8 cellular contexts compared by ENCODE assay signal in genomic region chr13:27952931-27953670, GRCh38. TPM values are rescaled to one million over a fixed set of nuclear protein-coding genes. Genes with fewer than 3 reads are reported as not detected.
A peak's percentile ranks its signal among the peaks of the same experiment; 100 is the strongest.
DNase-seq lines count a peak whose midpoint lies in the region; ATAC-seq and TF ChIP-seq lines count a peak whose summit lies in the region.

No MANE protein-coding gene starts in this region.

- H3K27me3 ChIP-seq in suprapubic skin (peaks cover 74% of the 10 kb centered on the region), prostate gland (replicated peaks; ENCODE audit: insufficient read depth) (no peaks in the 10 kb centered on the region)

- H3K36me3 ChIP-seq in suprapubic skin (no peaks in the 10 kb centered on the region), prostate gland (no peaks in the 10 kb centered on the region)

- intact Hi-C loops in prostate gland (cut with DNase I) = no loop called here

- H3K27ac Mint-ChIP-seq in T-helper 2 cell treated with Interferon-gamma antibody and Interleukin-4, amounts not matched to agents 5 μg/mL and 100 μg/mL, for 36 hours = no peak overlapping the region
- H3K27ac Mint-ChIP-seq in immature natural killer cell = no peak overlapping the region

- no peak for ATAC-seq in GM19455 (IDR thresholded peaks at IDR 0.05; ENCODE audit: unreplicated experiment)

- no peak for DNase-seq in T-helper 2 cell treated with Interferon-gamma antibody and Interleukin-4, amounts not matched to agents 5 μg/mL and 100 μg/mL, for 36 hours (ENCODE audit: low spot score)
- DNase-seq in T-helper 2 cell = no peak
- peak; percentile 78 for DNase-seq in SW480 (ENCODE audit: low spot score)
- no peak for DNase-seq in immature natural killer cell
- no peak for DNase-seq in suprapubic skin (ENCODE audit: low spot score in 2 of 2)
- no peak for DNase-seq in prostate gland (ENCODE audit: low spot score)
- no peak for DNase-seq in AML-193 (lab: John Stamatoyannopoulos, UW)

- H3K4me1 Mint-ChIP-seq in T-helper 2 cell treated with Interferon-gamma antibody and Interleukin-4, amounts not matched to agents 5 μg/mL and 100 μg/mL, for 36 hours (ENCODE audit: low read depth) = peaks cover 3% of the 10 kb centered on the region
- H3K4me1 Mint-ChIP-seq in immature natural killer cell = peaks cover 6 to 12% of the 10 kb centered on the region in 2 donors

- H3K9me3 ChIP-seq in suprapubic skin (no peaks in the 10 kb centered on the region), prostate gland (no peaks in the 10 kb centered on the region)

- WGBS in suprapubic skin = 28% methylated on average over 27 of the region's 27 CpGs
- WGBS in prostate gland = 25% methylated on average over 27 of the region's 27 CpGs

- H3K9me3 Mint-ChIP-seq in T-helper 2 cell treated with Interferon-gamma antibody and Interleukin-4, amounts not matched to agents 5 μg/mL and 100 μg/mL, for 36 hours = no peaks in the 10 kb centered on the region
- H3K9me3 Mint-ChIP-seq in immature natural killer cell = peaks cover 0 to 6% (median 0%) of the 10 kb centered on the region in 6 donors

- H3K4me3 ChIP-seq in suprapubic skin = peak overlapping the region; percentile 55
- peak overlapping the region in 1 of 2 donors; percentile 36 for H3K4me3 ChIP-seq in prostate gland

- TF ChIP-seq CTCF in suprapubic skin (IDR thresholded peaks at IDR 0.05) (no peak), prostate gland (IDR thresholded peaks at IDR 0.05) (no peak)

- peaks cover 17% of the 10 kb centered on the region for H3K4me1 ChIP-seq in suprapubic skin
- no peaks in the 10 kb centered on the region for H3K4me1 ChIP-seq in prostate gland (replicated peaks)

- no peak for TF ChIP-seq POLR2A in suprapubic skin (IDR thresholded peaks at IDR 0.05)
- no peak for TF ChIP-seq POLR2A in prostate gland (IDR thresholded peaks at IDR 0.05)

- peaks cover 2% of the 10 kb centered on the region for H3K36me3 Mint-ChIP-seq in T-helper 2 cell treated with Interferon-gamma antibody and Interleukin-4, amounts not matched to agents 5 μg/mL and 100 μg/mL, for 36 hours (ENCODE audit: low read depth)
- H3K36me3 Mint-ChIP-seq in immature natural killer cell = no peaks in the 10 kb centered on the region

- peak overlapping the region; percentile 60 for H3K4me3 Mint-ChIP-seq in T-helper 2 cell treated with Interferon-gamma antibody and Interleukin-4, amounts not matched to agents 5 μg/mL and 100 μg/mL, for 36 hours
- H3K4me3 Mint-ChIP-seq in immature natural killer cell = peak overlapping the region; percentile 52 to 75 (median 70)

- peaks cover 66% of the 10 kb centered on the region for H3K27me3 Mint-ChIP-seq in T-helper 2 cell treated with Interferon-gamma antibody and Interleukin-4, amounts not matched to agents 5 μg/mL and 100 μg/mL, for 36 hours (ENCODE audit: low read depth)
- peaks cover 18 to 32% (median 21%) of the 10 kb centered on the region in 3 donors for H3K27me3 Mint-ChIP-seq in immature natural killer cell (ENCODE audit: low read depth in 3 of 3)

- H3K27ac ChIP-seq in suprapubic skin (no peak overlapping the region), prostate gland (no peak overlapping the region)

- TF ChIP-seq EP300 in suprapubic skin (IDR thresholded peaks at IDR 0.05) = no peak

RNA-seq across cellular contexts. Expression of gene CDX2, which starts 16.0 kb away (rescaled TPM):
- not detected for polyA plus RNA-seq in immature natural killer cell
- not detected for total RNA-seq in suprapubic skin
- under 1 TPM; 0.09 to 0.34 TPM for total RNA-seq in prostate gland

RNA-seq across cellular contexts. Expression of gene PDX1, which starts 33.3 kb away (rescaled TPM):
- not detected for polyA plus RNA-seq in immature natural killer cell
- total RNA-seq in suprapubic skin (not detected), prostate gland (not detected)

RNA-seq across cellular contexts. Expression of gene URAD, which starts 35.4 kb away (rescaled TPM):
- polyA plus RNA-seq in immature natural killer cell = not detected
- total RNA-seq in suprapubic skin (not detected), prostate gland (not detected)
